ENCODE assay signal across 22 cellular contexts in the genomic region with DNA sequence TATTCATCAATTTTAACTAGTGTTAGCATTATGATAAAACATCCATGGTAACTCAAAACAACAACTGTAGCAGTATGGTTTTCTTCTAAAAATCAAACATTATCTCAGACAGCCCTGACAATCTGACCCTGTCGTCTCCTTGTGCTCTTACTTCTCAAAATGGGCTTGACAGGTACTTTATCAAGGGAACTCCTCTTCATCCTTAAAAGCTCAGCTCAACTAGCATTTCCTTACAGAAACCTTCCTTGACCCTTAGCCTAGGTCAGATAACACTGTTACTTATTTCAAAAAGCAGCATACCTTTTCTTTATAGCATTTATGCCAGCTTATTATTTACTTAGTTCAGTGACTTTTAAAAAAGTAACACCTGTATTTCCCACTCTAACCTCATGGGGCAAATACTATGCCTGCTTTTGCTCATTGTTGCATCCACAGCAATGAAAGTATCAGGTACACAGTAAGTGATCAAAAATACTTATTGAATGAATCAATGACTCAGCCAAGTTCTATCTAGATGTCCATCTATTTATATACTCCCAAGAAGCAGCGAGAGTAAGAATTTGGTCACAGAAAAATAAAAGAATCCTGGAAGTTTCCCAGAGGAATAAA. TPM values are rescaled to one million over a fixed set of nuclear protein-coding genes. Genes with fewer than 3 reads are reported as not detected.
"Had no signal": no experiment of that assay in that cellular context is flagged by ENCODE, and none has a peak within 500 bp of the region (broad histone marks: within the 10 kb centered on the region; RNA-seq: fewer than 3 reads in every experiment).

No MANE protein-coding gene starts in this region.

- H3K4me1 Mint-ChIP-seq: activated CD4-positive, alpha-beta T cell treated with anti-CD3 and anti-CD28 coated beads, Interleukin-2, amount 10 ng/mL, durations not matched to agents 7 days and 5 days; activated naive CD4-positive, alpha-beta T cell treated with anti-CD3 and anti-CD28 coated beads, Interleukin-2, amount 10 ng/mL, durations not matched to agents 7 days and 5 days had no signal

- FAIRE-seq: islet of Langerhans had no signal

- H3K4me3 ChIP-seq: right atrium auricular region, thyroid gland, uterus had no signal

- H3K36me3 ChIP-seq: right atrium auricular region, thyroid gland, uterus had no signal

- H3K4me3 Mint-ChIP-seq: activated CD4-positive, alpha-beta T cell treated with anti-CD3 and anti-CD28 coated beads, Interleukin-2, amount 10 ng/mL, durations not matched to agents 7 days and 5 days; activated CD8-positive, alpha-beta T cell treated with anti-CD3 and anti-CD28 coated beads, Interleukin-2, amount 10 ng/mL, durations not matched to agents 7 days and 5 days; activated naive CD4-positive, alpha-beta T cell treated with anti-CD3 and anti-CD28 coated beads, Interleukin-2, amount 10 ng/mL, durations not matched to agents 7 days and 5 days; activated naive CD8-positive, alpha-beta T cell treated with anti-CD3 and anti-CD28 coated beads, Interleukin-2, amount 50 U/mL, for 24 hours; activated T-cell treated with anti-CD3 and anti-CD28 coated beads, Interleukin-2, amount 50 U/mL, for 24 hours; dendritic cell treated with granulocyte-macrophage colony-stimulating factor and Interleukin-4, amounts not matched to agents 40 ng/mL and 50 ng/mL, for 4 days; nephron progenitor cell had no signal

- H3K4me1 ChIP-seq: uterus had no signal

- H3K9me3 Mint-ChIP-seq: activated CD4-positive, alpha-beta T cell treated with anti-CD3 and anti-CD28 coated beads, Interleukin-2, amount 10 ng/mL, durations not matched to agents 7 days and 5 days; activated naive CD4-positive, alpha-beta T cell treated with anti-CD3 and anti-CD28 coated beads, Interleukin-2, amount 10 ng/mL, durations not matched to agents 7 days and 5 days; activated naive CD8-positive, alpha-beta T cell treated with anti-CD3 and anti-CD28 coated beads, Interleukin-2, amount 50 U/mL, for 24 hours; activated T-cell treated with anti-CD3 and anti-CD28 coated beads, Interleukin-2, amount 50 U/mL, for 24 hours; dendritic cell treated with granulocyte-macrophage colony-stimulating factor and Interleukin-4, amounts not matched to agents 40 ng/mL and 50 ng/mL, for 4 days had no signal

- ATAC-seq: activated CD4-positive, CD25-positive, alpha-beta regulatory T cell treated with anti-CD3 and anti-CD28 coated beads, Interleukin-2, amount 50 U/mL, for 24 hours; activated CD8-positive, alpha-beta T cell treated with anti-CD3 and anti-CD28 coated beads, Interleukin-2, amount 10 ng/mL, durations not matched to agents 7 days and 5 days; activated naive CD8-positive, alpha-beta T cell treated with anti-CD3 and anti-CD28 coated beads, Interleukin-2, amount 50 U/mL, for 24 hours had no signal

- H3K27me3 ChIP-seq: right atrium auricular region, thyroid gland, uterus had no signal

- H3K27ac Mint-ChIP-seq: activated CD4-positive, alpha-beta T cell treated with anti-CD3 and anti-CD28 coated beads, Interleukin-2, amount 10 ng/mL, durations not matched to agents 7 days and 5 days; activated CD8-positive, alpha-beta T cell treated with anti-CD3 and anti-CD28 coated beads, Interleukin-2, amount 10 ng/mL, durations not matched to agents 7 days and 5 days; activated naive CD4-positive, alpha-beta T cell treated with anti-CD3 and anti-CD28 coated beads, Interleukin-2, amount 10 ng/mL, durations not matched to agents 7 days and 5 days; activated naive CD8-positive, alpha-beta T cell treated with anti-CD3 and anti-CD28 coated beads, Interleukin-2, amount 50 U/mL, for 24 hours; activated T-cell treated with anti-CD3 and anti-CD28 coated beads, Interleukin-2, amount 50 U/mL, for 24 hours; dendritic cell treated with granulocyte-macrophage colony-stimulating factor and Interleukin-4, amounts not matched to agents 40 ng/mL and 50 ng/mL, for 4 days; nephron progenitor cell had no signal

- H3K27me3 Mint-ChIP-seq: activated CD4-positive, alpha-beta T cell treated with anti-CD3 and anti-CD28 coated beads, Interleukin-2, amount 10 ng/mL, durations not matched to agents 7 days and 5 days; activated naive CD4-positive, alpha-beta T cell treated with anti-CD3 and anti-CD28 coated beads, Interleukin-2, amount 10 ng/mL, durations not matched to agents 7 days and 5 days; activated naive CD8-positive, alpha-beta T cell treated with anti-CD3 and anti-CD28 coated beads, Interleukin-2, amount 50 U/mL, for 24 hours; activated T-cell treated with anti-CD3 and anti-CD28 coated beads, Interleukin-2, amount 50 U/mL, for 24 hours; dendritic cell treated with granulocyte-macrophage colony-stimulating factor and Interleukin-4, amounts not matched to agents 40 ng/mL and 50 ng/mL, for 4 days had no signal

- DNase-seq: activated CD4-positive, alpha-beta T cell treated with anti-CD3 and anti-CD28 coated beads, Interleukin-2, amount 10 ng/mL, durations not matched to agents 7 days and 5 days; activated CD8-positive, alpha-beta T cell treated with anti-CD3 and anti-CD28 coated beads, Interleukin-2, amount 10 ng/mL, durations not matched to agents 7 days and 5 days; activated naive CD4-positive, alpha-beta T cell treated with anti-CD3 and anti-CD28 coated beads, Interleukin-2, amount 10 ng/mL, durations not matched to agents 7 days and 5 days; activated naive CD8-positive, alpha-beta T cell treated with anti-CD3 and anti-CD28 coated beads, Interleukin-2, amount 50 U/mL, for 24 hours; activated T-cell treated with anti-CD3 and anti-CD28 coated beads, Interleukin-2, amount 50 U/mL, for 24 hours; aorta; cerebellar nuclear complex; effector CD8-positive, alpha-beta T cell; foreskin melanocyte; glutamatergic neuron; hippocampal formation; nephron progenitor cell; stimulated activated CD4-positive, alpha-beta T cell treated with anti-CD3 and anti-CD28 coated beads, Interleukin-12 subunit alpha, Interleukin-12 subunit beta, amount 100 ng/mL, for 4 hours; stimulated activated CD4-positive, alpha-beta T cell treated with anti-CD3 and anti-CD28 coated beads, Interleukin-1b, Interleukin-23, amount 100 ng/mL, for 48 hours; stimulated activated naive CD4-positive, alpha-beta T cell treated with Interleukin-2 at 50 U/mL for 16 hours; thyroid gland; uterus had no signal

- H3K36me3 Mint-ChIP-seq: activated naive CD4-positive, alpha-beta T cell treated with anti-CD3 and anti-CD28 coated beads, Interleukin-2, amount 10 ng/mL, durations not matched to agents 7 days and 5 days had no signal

- H3K9me3 ChIP-seq: right atrium auricular region, thyroid gland, uterus had no signal

- H3K27ac ChIP-seq: right atrium auricular region, thyroid gland, uterus had no signal

RNA-seq across cellular contexts. Expression of a gene that starts 41.9 kb away (rescaled TPM):
- total RNA-seq: activated CD4-positive, alpha-beta T cell treated with anti-CD3 and anti-CD28 coated beads, Interleukin-2, amount 10 ng/mL, durations not matched to agents 7 days and 5 days; activated CD8-positive, alpha-beta T cell treated with anti-CD3 and anti-CD28 coated beads, Interleukin-2, amount 10 ng/mL, durations not matched to agents 7 days and 5 days; myocyte had no signal
